In genomic region chr21:41881051-41881450, GRCh38 we compare ENCODE assay signal across 24 cellular contexts. TPM values are rescaled to one million over a fixed set of nuclear protein-coding genes. Genes with fewer than 3 reads are reported as not detected.
DNase-seq lines count a peak whose midpoint lies in the region; ATAC-seq and TF ChIP-seq lines count a peak whose summit lies in the region.
"Had no signal": no experiment of that assay in that cellular context is flagged by ENCODE, and none has a peak within 500 bp of the region (broad histone marks: within the 10 kb centered on the region; RNA-seq: fewer than 3 reads in every experiment).

No MANE protein-coding gene starts in this region.

- no peak for DNase-seq in activated T-cell treated with anti-CD3 and anti-CD28 coated beads, Interleukin-2, amount 50 U/mL, for 24 hours
- DNase-seq in activated T-cell treated with anti-CD3 and anti-CD28 coated beads, Interleukin-2, amount 50 U/mL, for 48 hours: no peak
- DNase-seq in endodermal cell (no peak), neural progenitor cell (ENCODE audit: low spot score) (no peak), pons (ENCODE audit: low spot score) (no peak), gastrocnemius medialis (no peak)
- no peak for DNase-seq in activated CD4-positive, alpha-beta memory T cell treated with anti-CD3 and anti-CD28 coated beads, Interleukin-2, amount 10 ng/mL, durations not matched to agents 7 days and 5 days
- DNase-seq: amniotic stem cell, C1 segment of cervical spinal cord, DMS 273 treated with DMSO at 0.1 percent for 48 hours, head of caudate nucleus, left cardiac atrium, mesenchymal stem cell, MG63, NCI-H146, NCI-H2171, uterus, WERI-Rb-1 had no signal

- H3K4me3 ChIP-seq in Loucy (ENCODE audit: low read length, poor library complexity, severe bottlenecking): no peak overlapping the region
- H3K4me3 ChIP-seq in endodermal cell (ENCODE audit: low read length): no peak overlapping the region
- H3K4me3 ChIP-seq in neural progenitor cell: no peak overlapping the region
- no peak overlapping the region for H3K4me3 ChIP-seq in gastrocnemius medialis
- H3K4me3 ChIP-seq: cardiac muscle cell, MG63, prostate gland, suprapubic skin, uterus had no signal

- in situ Hi-C loops in gastrocnemius medialis (cut with MboI; ENCODE audit: low sequenced_read_pairs in 4 of 4): no loop called here

- H3K36me3 ChIP-seq in Loucy (ENCODE audit: insufficient read depth, low read length) (no peaks in the 10 kb centered on the region), endodermal cell (ENCODE audit: control insufficient read depth, insufficient read depth, low read length) (no peaks in the 10 kb centered on the region), neural progenitor cell (no peaks in the 10 kb centered on the region), gastrocnemius medialis (no peaks in the 10 kb centered on the region)
- H3K36me3 ChIP-seq: cardiac muscle cell, MG63, prostate gland, suprapubic skin, uterus, WERI-Rb-1 had no signal

- H3K9me3 ChIP-seq in Loucy (ENCODE audit: insufficient read depth, low read depth, low read length): no peaks in the 10 kb centered on the region
- H3K9me3 ChIP-seq in endodermal cell (ENCODE audit: control insufficient read depth, low read length): no peaks in the 10 kb centered on the region
- H3K9me3 ChIP-seq in neural progenitor cell (ENCODE audit: low read depth): no peaks in the 10 kb centered on the region
- no peaks in the 10 kb centered on the region for H3K9me3 ChIP-seq in gastrocnemius medialis
- H3K9me3 ChIP-seq: MG63, prostate gland, suprapubic skin, uterus had no signal

- no peaks in the 10 kb centered on the region for H3K9me3 Mint-ChIP-seq in activated T-cell treated with anti-CD3 and anti-CD28 coated beads, Interleukin-2, amount 50 U/mL, for 24 hours
- H3K9me3 Mint-ChIP-seq in endodermal cell (no peaks in the 10 kb centered on the region), neural progenitor cell (no peaks in the 10 kb centered on the region)
- no peaks in the 10 kb centered on the region for H3K9me3 Mint-ChIP-seq in activated CD4-positive, alpha-beta memory T cell treated with anti-CD3 and anti-CD28 coated beads, Interleukin-2, amount 10 ng/mL, durations not matched to agents 7 days and 5 days
- H3K9me3 Mint-ChIP-seq: dendritic cell treated with granulocyte-macrophage colony-stimulating factor and Interleukin-4, amounts not matched to agents 40 ng/mL and 50 ng/mL, for 4 days; T-helper 1 cell treated with Interleukin-12 subunit alpha and Interleukin-12 subunit beta and Interleukin-4 antibody, amounts not matched to agents 30 μg/mL and 1 μg/mL, for 36 hours had no signal

- H2AFZ ChIP-seq in Loucy (ENCODE audit: low read length) (no peak overlapping the region), neural progenitor cell (replicated peaks) (no peak overlapping the region)

- no peak for ATAC-seq in gastrocnemius medialis
- ATAC-seq: left cardiac atrium had no signal

- peak overlapping the region; percentile 37 for H3K4me3 Mint-ChIP-seq in activated T-cell treated with anti-CD3 and anti-CD28 coated beads, Interleukin-2, amount 50 U/mL, for 24 hours
- H3K4me3 Mint-ChIP-seq in endodermal cell (peak overlapping the region; percentile 71), neural progenitor cell (peak overlapping the region; percentile 62)
- H3K4me3 Mint-ChIP-seq in activated CD4-positive, alpha-beta memory T cell treated with anti-CD3 and anti-CD28 coated beads, Interleukin-2, amount 10 ng/mL, durations not matched to agents 7 days and 5 days: no peak overlapping the region
- H3K4me3 Mint-ChIP-seq: dendritic cell treated with granulocyte-macrophage colony-stimulating factor and Interleukin-4, amounts not matched to agents 40 ng/mL and 50 ng/mL, for 4 days; T-helper 1 cell treated with Interleukin-12 subunit alpha and Interleukin-12 subunit beta and Interleukin-4 antibody, amounts not matched to agents 30 μg/mL and 1 μg/mL, for 36 hours had no signal

- no peaks in the 10 kb centered on the region for H3K9me2 ChIP-seq in Loucy (replicated peaks; ENCODE audit: low read depth, low read length)

- CTCF ChIA-PET in activated CD4-positive, alpha-beta memory T cell treated with anti-CD3 and anti-CD28 coated beads, Interleukin-2, amount 10 ng/mL, durations not matched to agents 7 days and 5 days (lab: Charles Lee): no interaction called here

- H3K27ac Mint-ChIP-seq in activated T-cell treated with anti-CD3 and anti-CD28 coated beads, Interleukin-2, amount 50 U/mL, for 24 hours: no peak overlapping the region
- no peak overlapping the region for H3K27ac Mint-ChIP-seq in endodermal cell
- H3K27ac Mint-ChIP-seq in neural progenitor cell: no peak overlapping the region
- no peak overlapping the region for H3K27ac Mint-ChIP-seq in activated CD4-positive, alpha-beta memory T cell treated with anti-CD3 and anti-CD28 coated beads, Interleukin-2, amount 10 ng/mL, durations not matched to agents 7 days and 5 days
- H3K27ac Mint-ChIP-seq: dendritic cell treated with granulocyte-macrophage colony-stimulating factor and Interleukin-4, amounts not matched to agents 40 ng/mL and 50 ng/mL, for 4 days; T-helper 1 cell treated with Interleukin-12 subunit alpha and Interleukin-12 subunit beta and Interleukin-4 antibody, amounts not matched to agents 30 μg/mL and 1 μg/mL, for 36 hours had no signal

- H3K4me1 Mint-ChIP-seq in activated T-cell treated with anti-CD3 and anti-CD28 coated beads, Interleukin-2, amount 50 U/mL, for 24 hours (ENCODE audit: low read depth): peaks cover 27% of the 10 kb centered on the region
- H3K4me1 Mint-ChIP-seq in endodermal cell (peaks cover 16% of the 10 kb centered on the region), neural progenitor cell (peaks cover 21% of the 10 kb centered on the region)
- peaks cover 25% of the 10 kb centered on the region for H3K4me1 Mint-ChIP-seq in activated CD4-positive, alpha-beta memory T cell treated with anti-CD3 and anti-CD28 coated beads, Interleukin-2, amount 10 ng/mL, durations not matched to agents 7 days and 5 days

- H3K36me3 Mint-ChIP-seq in activated T-cell treated with anti-CD3 and anti-CD28 coated beads, Interleukin-2, amount 50 U/mL, for 24 hours (ENCODE audit: low read depth): peaks cover 21% of the 10 kb centered on the region
- peaks cover 2% of the 10 kb centered on the region for H3K36me3 Mint-ChIP-seq in endodermal cell (ENCODE audit: low read depth)
- no peaks in the 10 kb centered on the region for H3K36me3 Mint-ChIP-seq in neural progenitor cell
- no peaks in the 10 kb centered on the region for H3K36me3 Mint-ChIP-seq in activated CD4-positive, alpha-beta memory T cell treated with anti-CD3 and anti-CD28 coated beads, Interleukin-2, amount 10 ng/mL, durations not matched to agents 7 days and 5 days (ENCODE audit: low read depth)

- TF ChIP-seq CTCF in Loucy (conservative IDR thresholded peaks at IDR 0.05; ENCODE audit: low read length) (no peak), endodermal cell (conservative IDR thresholded peaks at IDR 0.05) (no peak), neural progenitor cell (IDR thresholded peaks at IDR 0.05) (no peak), gastrocnemius medialis (IDR thresholded peaks at IDR 0.05 in 4 of 5, conservative IDR thresholded peaks at IDR 0.05 in 1 of 5) (no peak)

- 96% methylated on average over 6 of the region's 6 CpGs for WGBS in endodermal cell (ENCODE audit: insufficient coverage in 1 of 2, insufficient read length in 1 of 2), 2 experiments

- H3K4me1 ChIP-seq in Loucy (ENCODE audit: insufficient read depth, low read length, poor library complexity, severe bottlenecking) (peaks cover 53% of the 10 kb centered on the region), endodermal cell (ENCODE audit: control insufficient read depth, insufficient read depth, low read length) (peaks cover 5% of the 10 kb centered on the region), neural progenitor cell (peaks cover 8% of the 10 kb centered on the region), gastrocnemius medialis (peaks cover 6 to 9% of the 10 kb centered on the region in 2 donors)
- H3K4me1 ChIP-seq: prostate gland had no signal

- TF ChIP-seq POLR2A in gastrocnemius medialis (IDR thresholded peaks at IDR 0.05): no peak

- intact Hi-C loops in gastrocnemius medialis (cut with DNase I; ENCODE audit: low total_unique reads): no loop called here

- H3K79me2 ChIP-seq in Loucy (ENCODE audit: insufficient read depth, low read length): peaks cover 39% of the 10 kb centered on the region
- H3K79me2 ChIP-seq in neural progenitor cell (ENCODE audit: low read depth): peaks cover 21% of the 10 kb centered on the region

- H3K27me3 Mint-ChIP-seq in activated T-cell treated with anti-CD3 and anti-CD28 coated beads, Interleukin-2, amount 50 U/mL, for 24 hours: no peaks in the 10 kb centered on the region
- H3K27me3 Mint-ChIP-seq in endodermal cell (ENCODE audit: insufficient read depth) (no peaks in the 10 kb centered on the region), neural progenitor cell (ENCODE audit: insufficient read depth, low read depth) (peaks cover 6% of the 10 kb centered on the region)
- H3K27me3 Mint-ChIP-seq in activated CD4-positive, alpha-beta memory T cell treated with anti-CD3 and anti-CD28 coated beads, Interleukin-2, amount 10 ng/mL, durations not matched to agents 7 days and 5 days: no peaks in the 10 kb centered on the region

- H3K27me3 ChIP-seq in Loucy (ENCODE audit: insufficient read depth, low read length, poor library complexity, severe bottlenecking) (no peaks in the 10 kb centered on the region), endodermal cell (ENCODE audit: control insufficient read depth, insufficient read depth, low read length, poor library complexity, severe bottlenecking) (no peaks in the 10 kb centered on the region), neural progenitor cell (no peaks in the 10 kb centered on the region), gastrocnemius medialis (no peaks in the 10 kb centered on the region)
- H3K27me3 ChIP-seq: cardiac muscle cell, MG63, suprapubic skin, uterus had no signal

- H3K4me2 ChIP-seq in Loucy (ENCODE audit: low read depth, low read length, poor library complexity, severe bottlenecking): peak overlapping the region; percentile 67
- no peak overlapping the region for H3K4me2 ChIP-seq in neural progenitor cell

- H3K9ac ChIP-seq in Loucy (ENCODE audit: low read depth, low read length, poor library complexity, severe bottlenecking) (no peak overlapping the region), endodermal cell (ENCODE audit: extremely low read depth, low read length, poor library complexity, severe bottlenecking) (no peak overlapping the region), neural progenitor cell (no peak overlapping the region)

- no peaks in the 10 kb centered on the region for H3F3A ChIP-seq in Loucy (ENCODE audit: low read depth)
- no peaks in the 10 kb centered on the region for H3F3A ChIP-seq in neural progenitor cell (ENCODE audit: low read depth)

- POLR2A ChIA-PET in activated CD4-positive, alpha-beta memory T cell treated with anti-CD3 and anti-CD28 coated beads, Interleukin-2, amount 10 ng/mL, durations not matched to agents 7 days and 5 days (lab: Charles Lee): no interaction called here

- H4K20me1 ChIP-seq in Loucy (ENCODE audit: insufficient read depth, low read length, poor library complexity, severe bottlenecking): no peaks in the 10 kb centered on the region
- H4K20me1 ChIP-seq in neural progenitor cell (ENCODE audit: low read depth): no peaks in the 10 kb centered on the region

- H3K27ac ChIP-seq in endodermal cell (ENCODE audit: low read depth, low read length) (no peak overlapping the region), neural progenitor cell (no peak overlapping the region), gastrocnemius medialis (no peak overlapping the region)
- H3K27ac ChIP-seq: cardiac muscle cell, prostate gland, suprapubic skin, uterus, WERI-Rb-1 had no signal

RNA-seq across cellular contexts. Expression of gene PRDM15, which starts 1.9 kb away (rescaled TPM):
- 10 to 100 TPM in 1 of 2 donors, 1 to 10 TPM in 1; 8.8 to 10.1 TPM for total RNA-seq in endodermal cell
- 8.4 TPM for polyA plus RNA-seq in endodermal cell (2013, experiment 1 of 2)
- polyA plus RNA-seq in endodermal cell (2013, experiment 2 of 2): 10.4 TPM
- total RNA-seq in neural progenitor cell (ENCODE audit: low replicate concordance): 9.0 and 10.4 TPM in 2 replicates
- total RNA-seq in gastrocnemius medialis: 10 to 100 TPM in 1 of 4 donors, 1 to 10 TPM in 3; 4.4 to 13.6 (median 5.4) TPM
- total RNA-seq in activated CD4-positive, alpha-beta memory T cell treated with anti-CD3 and anti-CD28 coated beads, Interleukin-2, amount 10 ng/mL, durations not matched to agents 7 days and 5 days: 1 to 10 TPM; 7.0 to 8.1 TPM
